18 cellular contexts compared by ENCODE assay signal in genomic region chr2:218831378-218831990, GRCh38. TPM values are rescaled to one million over a fixed set of nuclear protein-coding genes. Genes with fewer than 3 reads are reported as not detected.
DNase-seq lines count a peak whose midpoint lies in the region; ATAC-seq and TF ChIP-seq lines count a peak whose summit lies in the region.
"Had no signal": no experiment of that assay in that cellular context is flagged by ENCODE, and none has a peak within 500 bp of the region (broad histone marks: within the 10 kb centered on the region; RNA-seq: fewer than 3 reads in every experiment).

TSS of gene PRKAG3 (minus strand) at chr2:218831803.

- no peak within 1 kb of the TSS for H3K4me3 ChIP-seq in fibroblast of mammary gland (ENCODE audit: control insufficient read depth, low read depth, low read length)
- H3K4me3 ChIP-seq in osteoblast (ENCODE audit: insufficient read depth, low read length) = no peak within 1 kb of the TSS
- H3K4me3 ChIP-seq in vagina = no peak within 1 kb of the TSS
- H3K4me3 ChIP-seq: colonic mucosa, lung had no signal

- DNase-seq in DMS 273 (lab: John Stamatoyannopoulos, UW; ENCODE audit: unreplicated experiment) (peak; percentile 36), DMS 273 treated with DMSO at 0.1 percent for 48 hours (lab: John Stamatoyannopoulos, UW) (no peak), fibroblast of mammary gland (ENCODE audit: low read depth) (peak; percentile 39), osteoblast (ENCODE audit: insufficient read length, low spot score, missing footprints) (no peak), vagina (ENCODE audit: extremely low spot score in 2 of 2) (no peak), NCI-H2081 treated with DMSO at 0.1 percent for 48 hours (lab: John Stamatoyannopoulos, UW) (no peak)
- DNase-seq in central memory CD4-positive, alpha-beta T cell = no peak
- DNase-seq: activated naive CD4-positive, alpha-beta T cell treated with Interleukin-2 at 50 U/mL for 16 hours; colonic mucosa; DMS153; NCI-H1417; RPMI8226; stimulated activated CD4-positive, alpha-beta T cell treated with anti-CD3 and anti-CD28 coated beads, Interleukin-1b, Interleukin-23, amount 100 ng/mL, for 48 hours had no signal

- H3K4me2 ChIP-seq in osteoblast (ENCODE audit: insufficient read depth, low read length) = no peak within 1 kb of the TSS

- H4K20me1 ChIP-seq in osteoblast (ENCODE audit: insufficient read depth, low read length) = no peaks in the 10 kb centered on the region

- H3K4me1 ChIP-seq in osteoblast (ENCODE audit: insufficient read depth, low read length) (peaks cover 10% of the 10 kb centered on the region), vagina (peaks cover 33% of the 10 kb centered on the region)
- H3K4me1 ChIP-seq: colonic mucosa had no signal

- intact Hi-C loops in vagina (cut with DNase I) = no loop called here

- H3K79me2 ChIP-seq in osteoblast (ENCODE audit: insufficient read depth, low read length) = no peaks in the 10 kb centered on the region

- H3K36me3 ChIP-seq in osteoblast (ENCODE audit: insufficient read depth, low read length) (no peaks in the 10 kb centered on the region), vagina (no peaks in the 10 kb centered on the region)
- H3K36me3 ChIP-seq: colonic mucosa had no signal

- TF ChIP-seq POLR2A in vagina (IDR thresholded peaks at IDR 0.05) = no peak

- H3K27ac ChIP-seq in osteoblast (ENCODE audit: low read depth, low read length) = no peak within 1 kb of the TSS
- peak within 1 kb of the TSS; percentile 62 for H3K27ac ChIP-seq in vagina
- H3K27ac ChIP-seq: 22Rv1, colonic mucosa, HL-60 had no signal

- ATAC-seq in GM21526 (IDR thresholded peaks at IDR 0.05; ENCODE audit: low FRiP score, unreplicated experiment) = no peak

- H3K27me3 ChIP-seq in osteoblast (ENCODE audit: insufficient read depth, low read length) (peaks cover 7% of the 10 kb centered on the region), vagina (no peaks in the 10 kb centered on the region)
- H3K27me3 ChIP-seq: colonic mucosa had no signal

- peak within 1 kb of the TSS; percentile 60 for H2AFZ ChIP-seq in osteoblast (ENCODE audit: low read length)

- H3K9me3 ChIP-seq in osteoblast (ENCODE audit: low read depth, low read length) (no peaks in the 10 kb centered on the region), vagina (no peaks in the 10 kb centered on the region)
- H3K9me3 ChIP-seq: colonic mucosa had no signal

- no peak for TF ChIP-seq CTCF in fibroblast of mammary gland (conservative IDR thresholded peaks at IDR 0.05; ENCODE audit: control insufficient read depth, insufficient read depth, low read depth, low read length)
- TF ChIP-seq CTCF in osteoblast (IDR thresholded peaks at IDR 0.05; ENCODE audit: extremely low read depth, low read depth, low read length) = no peak
- no peak for TF ChIP-seq CTCF in vagina (IDR thresholded peaks at IDR 0.05)

RNA-seq across cellular contexts. Expression of gene PRKAG3, which starts in this region (rescaled TPM):
- total RNA-seq in osteoblast (under 0.01 and 0.29 TPM in 2 replicates), vagina (not detected)
- total RNA-seq: colonic mucosa, lung, subcutaneous adipose tissue had no signal

Comparison
In these comparisons a context has a peak if more than half of its experiments do, and no peak if none do; other contexts are left out.
1. DNase-seq: peak in DMS 273 (single experiment) and fibroblast of mammary gland (single experiment); none in DMS 273 treated with DMSO at 0.1 percent for 48 hours (single experiment), osteoblast (single experiment), vagina (0 of 2), central memory CD4-positive, alpha-beta T cell (single experiment) and NCI-H2081 treated with DMSO at 0.1 percent for 48 hours (single experiment).